23 cellular contexts compared by ENCODE assay signal in the genomic region with DNA sequence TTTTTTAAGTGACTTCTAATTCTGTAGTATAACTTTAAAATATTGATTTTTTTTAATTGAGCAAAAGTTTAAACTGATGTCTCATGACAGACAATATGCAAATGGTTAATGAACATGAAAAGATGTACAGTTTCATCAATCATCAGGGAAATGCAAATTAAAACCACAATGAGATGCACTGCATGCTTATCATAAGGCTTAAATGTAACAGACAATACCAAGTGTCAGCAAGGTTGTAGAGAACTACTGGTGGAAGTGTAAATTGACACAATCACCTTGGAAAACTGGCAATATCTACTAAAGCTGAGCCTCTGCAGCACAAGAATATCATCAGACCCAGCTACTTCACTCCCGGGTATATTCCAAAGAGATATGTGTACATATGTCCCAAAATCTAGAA.
"Had no signal": no experiment of that assay in that cellular context is flagged by ENCODE, and none has a peak within 500 bp of the region (broad histone marks: within the 10 kb centered on the region; RNA-seq: fewer than 3 reads in every experiment).

No MANE protein-coding gene starts in this region.

- FAIRE-seq: islet of Langerhans, kidney had no signal

- H2AFZ ChIP-seq: hepatocyte had no signal

- H3K4me2 ChIP-seq: hepatocyte had no signal

- ATAC-seq: left cardiac atrium; left colon; left lobe of liver; left lung; left ventricle myocardium superior; lower lobe of right lung; mucosa of descending colon; naive thymus-derived CD4-positive, alpha-beta T cell had no signal

- H3K27me3 ChIP-seq: hepatocyte, left lung had no signal

- H3K79me2 ChIP-seq: hepatocyte had no signal

- H3K27ac ChIP-seq: hepatocyte, left lung, left ventricle myocardium inferior, lower lobe of right lung had no signal

- H3K4me1 ChIP-seq: left lung, lower lobe of right lung had no signal

- H3K9me3 ChIP-seq: left lung, left ventricle myocardium inferior, lower lobe of right lung, mucosa of descending colon had no signal

- H3K36me3 ChIP-seq: left lung, left ventricle myocardium inferior, lower lobe of right lung had no signal

- DNase-seq: hippocampal formation; hypothalamus; immature natural killer cell; islet precursor cell; kidney; kidney glomerular epithelial cell; left cardiac atrium; left colon; left lung; left ventricle myocardium inferior; left ventricle myocardium superior; lower lobe of right lung; mammary epithelial cell; mesenchymal stem cell; mesendoderm; midbrain; mucosa of descending colon; naive B cell; naive thymus-derived CD4-positive, alpha-beta T cell had no signal

- H3K4me3 ChIP-seq: hepatocyte, left lung, left ventricle myocardium inferior, lower lobe of right lung, lung, mucosa of descending colon had no signal
